Comparison of ENCODE assay signal across 16 cellular contexts in genomic region chr13:98280176-98280510, GRCh38.
A peak's percentile ranks its signal among the peaks of the same experiment; 100 is the strongest.
DNase-seq lines count a peak whose midpoint lies in the region; ATAC-seq and TF ChIP-seq lines count a peak whose summit lies in the region.
"Had no signal": no experiment of that assay in that cellular context is flagged by ENCODE, and none has a peak within 500 bp of the region (broad histone marks: within the 10 kb centered on the region; RNA-seq: fewer than 3 reads in every experiment).

No MANE protein-coding gene starts in this region.

- BruUV-seq in MCF 10A (replicated peaks; lab: Mats Ljungman, UMichigan), result no TSS peak

- H3K4me1 ChIP-seq in esophagus muscularis mucosa, result peaks cover 0 to 17% (median 12%) of the 10 kb centered on the region in 4 donors
- H3K4me1 ChIP-seq: testis had no signal

- no peak for TF ChIP-seq POLR2A in esophagus muscularis mucosa (IDR thresholded peaks at IDR 0.05; ENCODE audit: low read depth)

- WGBS in esophagus muscularis mucosa, result 75% methylated on average over 10 of the region's 10 CpGs

- H3K9me3 ChIP-seq in esophagus muscularis mucosa, result no peaks in the 10 kb centered on the region
- H3K9me3 ChIP-seq: gastroesophageal sphincter, neutrophil, testis had no signal

- no peak overlapping the region for H3K27ac ChIP-seq in esophagus muscularis mucosa (replicated peaks in 1 of 4)
- H3K27ac ChIP-seq: gastroesophageal sphincter, neutrophil, skin epidermis, testis had no signal

- no peak overlapping the region for H3K4me3 ChIP-seq in esophagus muscularis mucosa
- H3K4me3 ChIP-seq: gastroesophageal sphincter, skin epidermis, testis had no signal

- peak; percentile 6 for ATAC-seq in HG03196 (IDR thresholded peaks at IDR 0.05; ENCODE audit: unreplicated experiment)
- ATAC-seq: gastroesophageal sphincter, SK-N-SH treated with all-trans-retinoic acid at 6 μM for 48 hours had no signal

- CTCF ChIA-PET in MCF 10A (lab: Yijun Ruan, JAX), result interaction anchor here (0.6 kb wide), 1 partner anchor 569 kb away, joined by 4 read pairs; no protein-coding TSS in a partner anchor

- no peak for TF ChIP-seq EP300 in esophagus muscularis mucosa (IDR thresholded peaks at IDR 0.05)

- POLR2A ChIA-PET in MCF 10A (lab: Yijun Ruan, JAX), result no interaction called here

- H3K4me3 Mint-ChIP-seq in endothelial cell (ENCODE audit: unreplicated experiment) (no peak overlapping the region), MCF 10A (ENCODE audit: unreplicated experiment) (no peak overlapping the region)

- no peak for TF ChIP-seq CTCF in endothelial cell (IDR thresholded peaks at IDR 0.05; ENCODE audit: unreplicated experiment)
- TF ChIP-seq CTCF in esophagus muscularis mucosa (IDR thresholded peaks at IDR 0.05), result no peak
- TF ChIP-seq CTCF in MCF 10A (IDR thresholded peaks at IDR 0.05; ENCODE audit: unreplicated experiment), result no peak

- H3K27me3 Mint-ChIP-seq in endothelial cell (ENCODE audit: unreplicated experiment) (peaks cover 3% of the 10 kb centered on the region), MCF 10A (ENCODE audit: insufficient read depth, unreplicated experiment) (no peaks in the 10 kb centered on the region)

- DNase-seq in NCI-H2171 (lab: John Stamatoyannopoulos, UW) (peak; percentile 49), NCI-H2171 treated with DMSO at 0.1 percent for 48 hours (lab: John Stamatoyannopoulos, UW) (no peak), endothelial cell (ENCODE audit: low spot score) (peak; percentile 33), retina (peak; percentile 65), esophagus muscularis mucosa (ENCODE audit: extremely low spot score) (no peak), MCF 10A (ENCODE audit: unreplicated experiment) (no peak)
- DNase-seq in activated naive CD4-positive, alpha-beta T cell (lab: John Stamatoyannopoulos, UW), result no peak
- DNase-seq: Calu3; effector CD8-positive, alpha-beta T cell; OCI-M1; testis had no signal

- H3K4me1 Mint-ChIP-seq in endothelial cell (ENCODE audit: unreplicated experiment), result peaks cover 26% of the 10 kb centered on the region
- no peaks in the 10 kb centered on the region for H3K4me1 Mint-ChIP-seq in MCF 10A (ENCODE audit: insufficient read depth, unreplicated experiment)

- no peaks in the 10 kb centered on the region for H3K36me3 Mint-ChIP-seq in endothelial cell (ENCODE audit: low read depth, unreplicated experiment)
- peaks cover 6% of the 10 kb centered on the region for H3K36me3 Mint-ChIP-seq in MCF 10A (ENCODE audit: insufficient read depth, unreplicated experiment)

- no peaks in the 10 kb centered on the region for H3K27me3 ChIP-seq in esophagus muscularis mucosa
- H3K27me3 ChIP-seq: gastroesophageal sphincter, testis had no signal

- H3K9me3 Mint-ChIP-seq in endothelial cell (ENCODE audit: unreplicated experiment) (no peaks in the 10 kb centered on the region), MCF 10A (ENCODE audit: unreplicated experiment) (no peaks in the 10 kb centered on the region)

- intact Hi-C loops in esophagus muscularis mucosa (cut with DNase I), result no loop called here
- intact Hi-C loops in MCF 10A (cut with micrococcal nuclease), result no loop called here

- peak overlapping the region; percentile 81 for H3K27ac Mint-ChIP-seq in endothelial cell (ENCODE audit: unreplicated experiment)
- H3K27ac Mint-ChIP-seq in MCF 10A (ENCODE audit: low read depth, unreplicated experiment), result no peak overlapping the region

- no peaks in the 10 kb centered on the region for H3K36me3 ChIP-seq in esophagus muscularis mucosa
- H3K36me3 ChIP-seq: gastroesophageal sphincter, neutrophil had no signal

Comparison
In these comparisons a context has a peak if more than half of its experiments do, and no peak if none do; other contexts are left out.
1. DNase-seq: peak in NCI-H2171 (single experiment), endothelial cell (single experiment) and retina (single experiment); none in NCI-H2171 treated with DMSO at 0.1 percent for 48 hours (single experiment), esophagus muscularis mucosa (single experiment), activated naive CD4-positive, alpha-beta T cell (0 of 4) and MCF 10A (single experiment).